In the genomic region with DNA sequence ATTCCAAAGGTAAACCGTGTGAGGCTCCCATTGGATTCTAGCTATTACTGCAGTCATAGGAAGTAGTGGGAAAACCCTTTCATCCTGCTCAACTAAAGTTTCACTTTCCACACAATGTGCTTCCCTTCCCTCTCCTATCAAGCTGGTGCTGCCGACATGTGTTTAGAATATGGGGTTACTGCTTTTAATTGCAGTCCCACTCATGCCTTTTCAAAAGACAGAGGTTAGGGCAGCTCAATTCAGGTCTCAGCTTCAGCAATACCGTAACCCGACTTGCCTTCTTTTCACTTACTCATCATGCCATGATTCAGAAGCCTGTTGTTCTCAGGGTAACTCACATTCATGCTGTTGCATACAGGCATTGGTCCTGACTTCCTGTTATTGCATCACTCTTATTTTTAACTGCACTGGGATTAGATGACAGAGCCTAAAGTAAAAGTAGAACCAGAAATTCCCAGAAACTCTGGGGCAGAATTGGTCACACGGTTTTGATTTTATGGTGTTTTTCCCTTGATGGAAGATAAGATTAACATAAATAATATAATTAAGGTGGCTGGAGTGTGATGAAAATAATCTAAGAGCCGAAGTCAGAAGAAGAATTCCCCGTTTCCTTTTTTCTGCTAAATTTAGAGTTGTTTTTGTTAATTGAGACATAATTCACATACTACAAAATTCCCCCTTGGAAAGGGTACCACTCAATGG, we compare ENCODE assay signal across 1 cellular context.
TF ChIP-seq lines count a peak whose summit lies in the region.

No MANE protein-coding gene starts in this region.

TF ChIP-seq in HEK293, 187 proteins besides CTCF, POLR2A, EP300 and RAD21 (continued from another document):
- TF ChIP-seq ZEB2 (tag by site-specific recombination; IDR thresholded peaks at IDR 0.05) (no peak), SETDB1 (IDR thresholded peaks at IDR 0.05; ENCODE audit: insufficient read length, low read length) (peak; percentile 64), SCRT1 (tag by site-specific recombination; IDR thresholded peaks at IDR 0.05; ENCODE audit: borderline replicate concordance) (0 out of 2 replicates have a peak, but pooled peaks have one; percentile 28), ZNF10 (tag by site-specific recombination; IDR thresholded peaks at IDR 0.05) (no peak), TRIM28 (IDR thresholded peaks at IDR 0.05; ENCODE audit: borderline replicate concordance, low read length) (peak; percentile 91; the same call in 1 of the 2 replicates), OVOL3 (tag by site-specific recombination; IDR thresholded peaks at IDR 0.05) (no peak), ZNF335 (tag by site-specific recombination; conservative IDR thresholded peaks at IDR 0.05) (peak; percentile 64)
TF ChIP-seq in HEK293: peak in this region for 7.
